In the genomic region with DNA sequence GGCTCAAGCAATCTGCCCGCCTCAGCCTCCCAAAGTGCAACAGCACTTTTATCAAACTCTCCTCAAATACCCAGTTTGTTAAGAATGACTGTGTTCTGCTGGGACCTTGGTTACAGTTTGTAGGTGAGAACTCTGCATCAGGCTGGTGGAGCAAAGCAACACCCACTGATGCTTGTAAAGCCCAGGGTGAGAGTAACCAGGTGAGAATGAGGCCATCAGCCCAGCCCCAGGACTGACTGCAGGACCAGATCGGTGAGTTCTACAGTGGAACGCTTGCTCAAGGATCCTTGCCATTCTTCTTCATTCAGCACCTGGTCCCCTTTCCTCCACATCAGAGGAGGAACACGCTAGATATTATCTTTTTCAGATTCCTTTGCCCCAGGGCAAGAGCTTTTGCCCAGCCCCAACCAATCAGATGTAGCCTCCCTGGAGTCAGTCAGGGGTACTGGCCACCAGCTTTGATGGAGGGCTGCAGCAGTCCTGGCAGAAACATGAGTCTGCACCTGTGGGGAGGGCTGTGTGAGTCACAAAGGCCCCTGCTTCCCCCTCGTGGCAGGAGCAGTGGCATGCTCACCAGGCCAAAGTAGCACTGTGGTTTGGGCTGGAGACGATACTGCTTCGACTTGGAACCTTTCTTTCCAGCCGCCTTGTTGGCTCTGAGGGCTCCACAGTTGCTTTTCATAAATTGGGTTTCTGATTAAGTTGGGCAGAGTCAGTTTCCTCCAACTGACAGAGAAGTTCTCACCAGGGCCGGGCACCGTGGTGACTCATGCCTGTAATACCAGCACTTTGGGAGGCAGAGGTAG, we compare ENCODE assay signal across 8 cellular contexts. TPM values are rescaled to one million over a fixed set of nuclear protein-coding genes. Genes with fewer than 3 reads are reported as not detected.
DNase-seq lines count a peak whose midpoint lies in the region; ATAC-seq, FAIRE-seq and TF ChIP-seq lines count a peak whose summit lies in the region.

No MANE protein-coding gene starts in this region.

- H3K36me3 ChIP-seq in astrocyte (ENCODE audit: insufficient read depth, low read length): no peaks in the 10 kb centered on the region

- peak overlapping the region; percentile 40 for H3K4me2 ChIP-seq in astrocyte (ENCODE audit: low read length)

- peaks cover 31% of the 10 kb centered on the region for H3K4me1 ChIP-seq in astrocyte (ENCODE audit: insufficient read depth, low read length)

- no peaks in the 10 kb centered on the region for H3K36me3 Mint-ChIP-seq in astrocyte (ENCODE audit: low read depth, unreplicated experiment)
- no peaks in the 10 kb centered on the region for H3K36me3 Mint-ChIP-seq in immature natural killer cell

- peaks cover 9% of the 10 kb centered on the region for H3K79me2 ChIP-seq in astrocyte (ENCODE audit: insufficient read depth, low read length)

- H3K9me3 Mint-ChIP-seq in astrocyte (ENCODE audit: unreplicated experiment): no peaks in the 10 kb centered on the region
- H3K9me3 Mint-ChIP-seq in immature natural killer cell: no peaks in the 10 kb centered on the region

- H3K4me3 ChIP-seq in astrocyte (ENCODE audit: insufficient read depth, low read depth, low read length): no peak overlapping the region

- H2AFZ ChIP-seq in astrocyte (ENCODE audit: low read depth, low read length): peak overlapping the region; percentile 20

- peaks cover 6% of the 10 kb centered on the region for H4K20me1 ChIP-seq in astrocyte (ENCODE audit: insufficient read depth, low read length)

- H3K4me1 Mint-ChIP-seq in astrocyte (ENCODE audit: low read depth, unreplicated experiment) (peaks cover 14% of the 10 kb centered on the region), immature natural killer cell (peaks cover 28 to 29% of the 10 kb centered on the region in 2 donors)

- peak; percentile 29 for TF ChIP-seq CTCF in astrocyte (IDR thresholded peaks at IDR 0.05; ENCODE audit: insufficient read depth, low read depth, low read length)

- H3K27ac Mint-ChIP-seq in astrocyte (ENCODE audit: unreplicated experiment) (no peak overlapping the region), immature natural killer cell (peak overlapping the region in 5 of 6 donors; percentile 28 to 70 (median 48))

- no peaks in the 10 kb centered on the region for H3K27me3 Mint-ChIP-seq in astrocyte (ENCODE audit: low read depth, unreplicated experiment)
- H3K27me3 Mint-ChIP-seq in immature natural killer cell (ENCODE audit: low read depth in 3 of 3): peaks cover 0 to 3% (median 2%) of the 10 kb centered on the region in 3 donors

- no peak overlapping the region for H3K9ac ChIP-seq in astrocyte (ENCODE audit: low read length)

- no peaks in the 10 kb centered on the region for H3K27me3 ChIP-seq in astrocyte (ENCODE audit: insufficient read depth, low read length)

- FAIRE-seq in astrocyte (lab: Jason Lieb, UNC): peak; percentile 5

- H3K4me3 Mint-ChIP-seq in astrocyte (ENCODE audit: unreplicated experiment) (no peak overlapping the region), immature natural killer cell (peak overlapping the region in 2 of 5 donors; percentile 9 to 19)

- no peak for ATAC-seq in HG03521 (IDR thresholded peaks at IDR 0.05; ENCODE audit: unreplicated experiment)

- H3K27ac ChIP-seq in astrocyte (ENCODE audit: low read depth, low read length): no peak overlapping the region

- no peaks in the 10 kb centered on the region for H3K9me3 ChIP-seq in astrocyte (ENCODE audit: insufficient read depth, low read depth, low read length)

- DNase-seq in NCI-H82 (lab: John Stamatoyannopoulos, UW) (peak; percentile 77), NCI-H82 treated with DMSO at 0.1 percent for 48 hours (lab: John Stamatoyannopoulos, UW; ENCODE audit: unreplicated experiment) (no peak), HuH-7 (ENCODE audit: low spot score) (peak; percentile 94), T-helper 22 cell (ENCODE audit: low read depth) (peak; percentile 64), astrocyte (ENCODE audit: low read depth) (peak; percentile 75), immature natural killer cell (peak; percentile 63 to 75 (median 68))
- peak; percentile 72 for DNase-seq in stimulated activated CD4-positive, alpha-beta T cell treated with anti-CD3 and anti-CD28 coated beads, Interleukin-4, amount 100 ng/mL, for 24 hours

RNA-seq across cellular contexts. Expression of a gene that starts 3.5 kb away (rescaled TPM):
- 333 and 346 TPM in 2 replicates for total RNA-seq in astrocyte
- polyA plus RNA-seq in immature natural killer cell: 100 to 1,000 TPM; 351 to 618 (median 505) TPM

RNA-seq across cellular contexts. Expression of a gene that starts 49.1 kb away (rescaled TPM):
- total RNA-seq in astrocyte: 27.5 and 27.8 TPM in 2 replicates
- polyA plus RNA-seq in immature natural killer cell: under 1 TPM in 2 of 3 donors, not detected in 1; 0.17 to 0.78 TPM

RNA-seq across cellular contexts. Expression of a gene that starts 56.1 kb away (rescaled TPM):
- 2.8 and 3.3 TPM in 2 replicates for total RNA-seq in astrocyte
- polyA plus RNA-seq in immature natural killer cell: not detected
